ENCODE assay signal across 19 cellular contexts in genomic region chr3:64215084-64215483, GRCh38. TPM values are rescaled to one million over a fixed set of nuclear protein-coding genes. Genes with fewer than 3 reads are reported as not detected.
A peak's percentile ranks its signal among the peaks of the same experiment; 100 is the strongest.
DNase-seq lines count a peak whose midpoint lies in the region; ATAC-seq, FAIRE-seq and TF ChIP-seq lines count a peak whose summit lies in the region.
"Had no signal": no experiment of that assay in that cellular context is flagged by ENCODE, and none has a peak within 500 bp of the region (broad histone marks: within the 10 kb centered on the region; RNA-seq: fewer than 3 reads in every experiment).

No MANE protein-coding gene starts in this region.

- H3K4me1 ChIP-seq in A549 = peaks cover 77% of the 10 kb centered on the region

- peaks cover 66% of the 10 kb centered on the region for H3K4me1 Mint-ChIP-seq in brain

- peak overlapping the region; percentile 3 to 78 (median 33) for H3K4me3 Mint-ChIP-seq in brain
- H3K4me3 Mint-ChIP-seq: memory B cell had no signal

- no peak for ATAC-seq in A549
- ATAC-seq in left ventricle myocardium superior = peak; percentile 63
- no peak for ATAC-seq in GM21619 (IDR thresholded peaks at IDR 0.05; ENCODE audit: unreplicated experiment)
- ATAC-seq: HCT116 had no signal

- peak overlapping the region; percentile 38 to 82 (median 48) for H3K27ac Mint-ChIP-seq in brain
- H3K27ac Mint-ChIP-seq: memory B cell had no signal

- no peak for TF ChIP-seq RAD21 in A549 (conservative IDR thresholded peaks at IDR 0.05 in 1 of 2, IDR thresholded peaks at IDR 0.05 in 1 of 2)

- no peak for TF ChIP-seq POLR2A in A549 (IDR thresholded peaks at IDR 0.05; ENCODE audit: low read length)
- TF ChIP-seq POLR2A in GM12891 (IDR thresholded peaks at IDR 0.05; ENCODE audit: low read depth, low read length) = no peak

- no peak for TF ChIP-seq EP300 in A549 (IDR thresholded peaks at IDR 0.05)

- no peaks in the 10 kb centered on the region for H3K9me3 Mint-ChIP-seq in brain
- H3K9me3 Mint-ChIP-seq: memory B cell had no signal

- H3K4me3 ChIP-seq in A549 (no peak overlapping the region), skeletal muscle cell (ENCODE audit: low read depth, low read length) (peak overlapping the region; percentile 20), MG63 (no peak overlapping the region)
- H3K4me3 ChIP-seq: PC-9 had no signal

- H3K36me3 Mint-ChIP-seq in brain = no peaks in the 10 kb centered on the region

- POLR2A ChIA-PET in A549 (lab: Yijun Ruan, JAX) = no interaction called here

- H3K27me3 Mint-ChIP-seq in brain = no peaks in the 10 kb centered on the region

- no peaks in the 10 kb centered on the region for H3K36me3 ChIP-seq in MG63

- H3K4me2 ChIP-seq in A549 = peak overlapping the region; percentile 74
- H3K4me2 ChIP-seq: KMS-11, PC-9 had no signal

- intact Hi-C loops in left ventricle myocardium superior (cut with micrococcal nuclease) = no loop called here

- H3K27ac ChIP-seq in A549 = peak overlapping the region; percentile 68 to 81
- H3K27ac ChIP-seq: KMS-11, PC-9, WERI-Rb-1 had no signal

- TF ChIP-seq CTCF in A549 (IDR thresholded peaks at IDR 0.05) = no peak
- no peak for TF ChIP-seq CTCF in brain (conservative IDR thresholded peaks at IDR 0.05)

- FAIRE-seq in A549 (lab: Jason Lieb, UNC) (no peak), GM12891 (lab: Jason Lieb, UNC) (no peak)
- FAIRE-seq: A204.1 had no signal

- 71% methylated on average over 2 of the region's 2 CpGs for WGBS in A549 (ENCODE audit: missing lambda C conversion rate)

- H3K9me3 ChIP-seq in A549 (no peaks in the 10 kb centered on the region), MG63 (no peaks in the 10 kb centered on the region)

- no peaks in the 10 kb centered on the region for H3K27me3 ChIP-seq in MG63

- DNase-seq in A549 (ENCODE audit: low read depth in 1 of 2, low spot score in 1 of 2) (no peak), left ventricle myocardium superior (no peak), skeletal muscle cell (ENCODE audit: low read depth) (no peak), GM12891 (ENCODE audit: insufficient read length, low spot score) (no peak), MG63 (no peak)
- no peak for DNase-seq in activated CD4-positive, CD25-positive, alpha-beta regulatory T cell (lab: John Stamatoyannopoulos, UW)
- DNase-seq: activated CD8-positive, alpha-beta memory T cell treated with anti-CD3 and anti-CD28 coated beads, Interleukin-2, amount 50 U/mL, for 48 hours; activated naive CD4-positive, alpha-beta T cell treated with anti-CD3 and anti-CD28 coated beads, Interleukin-2, amount 50 U/mL, for 16 hours; NCI-H1694; NCI-H524; SW 1271; WERI-Rb-1 had no signal

- CTCF ChIA-PET in A549 (lab: Yijun Ruan, JAX) = interaction anchor here (0.9 to 1.3 kb wide), 2 partner anchors 24 to 192 kb away, joined by 3 to 4 read pairs; partner anchors contain the start of gene PSMD6

TF ChIP-seq in A549, 52 proteins besides CTCF, POLR2A, EP300 and RAD21:
- TF ChIP-seq CHD4 (IDR thresholded peaks at IDR 0.05; ENCODE audit: borderline replicate concordance) = no peak
- TF ChIP-seq ZC3H11A (IDR thresholded peaks at IDR 0.05) = no peak
- no peak for TF ChIP-seq ZNF302 (CRISPR knock-in tag; IDR thresholded peaks at IDR 0.05)
- no peak for TF ChIP-seq ZSCAN20 (CRISPR knock-in tag; IDR thresholded peaks at IDR 0.05)
- no peak for TF ChIP-seq JUN (IDR thresholded peaks at IDR 0.05)
- TF ChIP-seq EHF (CRISPR knock-in tag; IDR thresholded peaks at IDR 0.05) = no peak
- TF ChIP-seq RCOR1 (IDR thresholded peaks at IDR 0.05; ENCODE audit: low read depth, low read length) = no peak
- no peak for TF ChIP-seq FOSB (CRISPR knock-in tag; IDR thresholded peaks at IDR 0.05)
- no peak for TF ChIP-seq BCL3 (IDR thresholded peaks at IDR 0.05)
- no peak for TF ChIP-seq PBX3 (IDR thresholded peaks at IDR 0.05)
- TF ChIP-seq JUNB (IDR thresholded peaks at IDR 0.05) = no peak

TF ChIP-seq in GM12891, 5 proteins besides CTCF, POLR2A, EP300 and RAD21:
- TF ChIP-seq PAX5 (IDR thresholded peaks at IDR 0.05; ENCODE audit: insufficient read depth, low read length, severe bottlenecking) = no peak
- TF ChIP-seq TAF1 (IDR thresholded peaks at IDR 0.05; ENCODE audit: low read depth, low read length) = no peak
- TF ChIP-seq SPI1 (IDR thresholded peaks at IDR 0.05; ENCODE audit: low read depth, low read length) = no peak
- TF ChIP-seq POU2F2 (IDR thresholded peaks at IDR 0.05; ENCODE audit: low read depth, low read length) = no peak
- TF ChIP-seq POLR2AphosphoS5 (IDR thresholded peaks at IDR 0.05; ENCODE audit: low read depth, low read length) = no peak

RNA-seq across cellular contexts. Expression of gene PRICKLE2, which starts 10.2 kb away (rescaled TPM):
- 6.3 and 8.0 TPM in 2 replicates for polyA plus RNA-seq in A549 (2011; rRNA removed)
- polyA plus RNA-seq in A549 (2012; cell fraction: cytosol; rRNA removed) = 1.0 and 1.2 TPM in 2 replicates
- polyA plus RNA-seq in A549 (2012; cell fraction: nucleus; rRNA removed) = 4.5 and 4.8 TPM in 2 replicates
- 4.9 to 6.2 TPM (median 5.3 TPM) in 3 replicates for polyA plus RNA-seq in A549 (2017; fragmentation: RNase III; extraction: RNeasy Plus Mini Kit Qiagen cat#74134 plus additional on column Dnase treatment)
- polyA minus RNA-seq in A549 (2011; rRNA and poly(A)+ RNA removed) = 35.2 and 39.1 TPM in 2 replicates
- polyA plus RNA-seq in brain (ENCODE audit: insufficient read depth, low read depth, low replicate concordance) = 2.5 TPM
- 4.1 TPM for total RNA-seq in left ventricle myocardium superior
- 0.36 TPM for polyA plus RNA-seq in GM12891 (2012; ENCODE audit: low read depth, missing spikeins)
- 0.40 TPM in 1 of 2 replicates, not detected in the other for total RNA-seq in MG63 (2014; rRNA removed; shearing (Covaris generic); ENCODE audit: low replicate concordance)
